22 cellular contexts compared by ENCODE assay signal in the genomic region with DNA sequence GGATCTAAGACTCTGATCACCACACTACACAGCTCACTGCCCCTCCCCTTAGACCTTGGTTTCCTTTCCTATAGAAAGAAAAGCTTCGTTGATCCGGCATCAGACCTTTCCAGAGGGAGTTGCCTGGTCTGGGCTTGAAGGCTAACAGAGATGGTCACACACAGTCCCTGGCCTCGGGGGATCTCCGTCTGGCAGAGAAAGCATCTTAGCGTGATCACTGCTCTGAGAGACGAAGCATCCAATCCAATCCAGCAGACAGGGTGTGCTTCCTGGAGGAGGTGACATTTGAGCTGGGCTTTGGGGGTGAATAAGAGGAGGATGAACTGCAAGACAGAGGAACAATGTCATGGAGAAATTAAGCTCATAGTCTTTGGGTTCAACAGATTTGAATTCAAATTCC. TPM values are rescaled to one million over a fixed set of nuclear protein-coding genes. Genes with fewer than 3 reads are reported as not detected.
DNase-seq lines count a peak whose midpoint lies in the region; ATAC-seq and TF ChIP-seq lines count a peak whose summit lies in the region.
"Had no signal": no experiment of that assay in that cellular context is flagged by ENCODE, and none has a peak within 500 bp of the region (broad histone marks: within the 10 kb centered on the region; RNA-seq: fewer than 3 reads in every experiment).

No MANE protein-coding gene starts in this region.

- H3K79me2 ChIP-seq in SK-N-SH (ENCODE audit: insufficient read depth): no peaks in the 10 kb centered on the region
- H3K79me2 ChIP-seq in MM.1S (ENCODE audit: low read length): no peaks in the 10 kb centered on the region

- H3K9me2 ChIP-seq in SK-N-SH (no peaks in the 10 kb centered on the region), MM.1S (replicated peaks; ENCODE audit: insufficient read depth, low read length) (no peaks in the 10 kb centered on the region)

- no peak for ATAC-seq in SK-N-SH treated with all-trans-retinoic acid at 6 μM for 48 hours
- ATAC-seq in GM21367 (IDR thresholded peaks at IDR 0.05; ENCODE audit: unreplicated experiment): no peak
- ATAC-seq: body of pancreas; CD8-positive, alpha-beta T cell; stimulated activated naive CD8-positive, alpha-beta T cell treated with anti-CD3 and anti-CD28 coated beads, Interleukin-15, Interleukin-2, amounts not matched to agents 100 U/mL and 50 U/mL, for 24 hours had no signal

- H2AFZ ChIP-seq in SK-N-SH (ENCODE audit: low read depth) (no peak overlapping the region), MM.1S (ENCODE audit: low read length) (no peak overlapping the region)

- no peak overlapping the region for H3K9ac ChIP-seq in SK-N-SH
- H3K9ac ChIP-seq in MM.1S (ENCODE audit: low read length): no peak overlapping the region

- CTCF ChIA-PET in SK-N-SH (lab: Yijun Ruan, JAX): interaction anchor here (1.8 kb wide), 1 partner anchor 142 kb away, joined by 5 read pairs; no protein-coding TSS in a partner anchor

- H3F3A ChIP-seq in SK-N-SH (replicated peaks; ENCODE audit: insufficient read depth): no peaks in the 10 kb centered on the region
- H3F3A ChIP-seq in MM.1S (ENCODE audit: insufficient read depth, low read length): no peaks in the 10 kb centered on the region

- no peak for TF ChIP-seq RAD21 in SK-N-SH (IDR thresholded peaks at IDR 0.05; ENCODE audit: low read length)

- H3K27me3 ChIP-seq in SK-N-SH (ENCODE audit: insufficient read depth) (no peaks in the 10 kb centered on the region), MM.1S (replicated peaks; ENCODE audit: insufficient read depth, low read length) (peaks cover 86% of the 10 kb centered on the region)
- H3K27me3 ChIP-seq: body of pancreas had no signal

- no peaks in the 10 kb centered on the region for H3K9me3 ChIP-seq in SK-N-SH
- H3K9me3 ChIP-seq in MM.1S (replicated peaks; ENCODE audit: insufficient read depth, low read length): no peaks in the 10 kb centered on the region
- H3K9me3 ChIP-seq: body of pancreas, HAP-1 had no signal

- TF ChIP-seq CTCF in SK-N-SH (IDR thresholded peaks at IDR 0.05): no peak
- TF ChIP-seq CTCF in coronary artery (IDR thresholded peaks at IDR 0.05): no peak
- TF ChIP-seq CTCF in MM.1S (IDR thresholded peaks at IDR 0.05; ENCODE audit: low read length): no peak

- H4K20me1 ChIP-seq in SK-N-SH (ENCODE audit: insufficient read depth) (no peaks in the 10 kb centered on the region), MM.1S (ENCODE audit: insufficient read depth, low read length) (no peaks in the 10 kb centered on the region)

- H3K4me2 ChIP-seq in SK-N-SH (no peak overlapping the region), MM.1S (ENCODE audit: low read depth, low read length) (no peak overlapping the region)

- H3K36me3 ChIP-seq in SK-N-SH (replicated peaks in 1 of 2; ENCODE audit: control insufficient read depth in 1 of 2, insufficient read depth in 2 of 2, low read length in 1 of 2) (no peaks in the 10 kb centered on the region), MM.1S (replicated peaks; ENCODE audit: insufficient read depth, low read length) (no peaks in the 10 kb centered on the region)
- H3K36me3 ChIP-seq: HAP-1, tibial artery had no signal

- DNase-seq in SK-N-SH (no peak), coronary artery (ENCODE audit: low spot score) (peak; percentile 66), mesenteric fat pad (ENCODE audit: low spot score) (peak; percentile 62), SHP77 treated with DMSO at 0.1 percent for 48 hours (lab: John Stamatoyannopoulos, UW) (no peak), MM.1S (no peak)
- DNase-seq in stimulated activated CD8-positive, alpha-beta memory T cell treated with anti-CD3 and anti-CD28 coated beads, Interleukin-4, amount 100 ng/mL, for 48 hours: peak; percentile 13
- DNase-seq: activated naive CD4-positive, alpha-beta T cell; body of pancreas; DMS 273 treated with DMSO at 0.1 percent for 48 hours; effector memory CD4-positive, alpha-beta T cell; NCI-H1694; NCI-H69; RPMI8226; stimulated activated CD4-positive, alpha-beta T cell treated with anti-CD3 and anti-CD28 coated beads, Interleukin-12 subunit alpha, Interleukin-12 subunit beta, amount 100 ng/mL, for 4 hours; stimulated activated CD4-positive, alpha-beta T cell treated with anti-CD3 and anti-CD28 coated beads, Interleukin-4, amount 100 ng/mL, for 4 hours; stimulated activated naive CD8-positive, alpha-beta T cell treated with anti-CD3 and anti-CD28 coated beads, Interleukin-15, Interleukin-2, amounts not matched to agents 100 U/mL and 50 U/mL, for 24 hours had no signal

- H3K4me3 ChIP-seq in SK-N-SH (ENCODE audit: low read depth in 2 of 2, low read length in 1 of 2): no peak overlapping the region
- no peak overlapping the region for H3K4me3 ChIP-seq in coronary artery
- no peak overlapping the region for H3K4me3 ChIP-seq in MM.1S (ENCODE audit: low read length)
- H3K4me3 ChIP-seq: body of pancreas, HAP-1, tibial artery had no signal

- 75% methylated on average over 6 of the region's 6 CpGs for WGBS in SK-N-SH (ENCODE audit: low lambda C conversion rate)

- no peak for TF ChIP-seq EP300 in SK-N-SH (IDR thresholded peaks at IDR 0.05; ENCODE audit: borderline replicate concordance in 1 of 2, low read depth in 1 of 2, low read length in 1 of 2)

- H3K27ac ChIP-seq in SK-N-SH (ENCODE audit: low read depth in 2 of 2, low read length in 1 of 2) (no peak overlapping the region), coronary artery (no peak overlapping the region), MM.1S (ENCODE audit: low read length) (no peak overlapping the region)
- H3K27ac ChIP-seq: 22Rv1, body of pancreas, tibial artery had no signal

- POLR2A ChIA-PET in SK-N-SH (lab: Yijun Ruan, JAX): no interaction called here

- H3K4me1 ChIP-seq in SK-N-SH (ENCODE audit: control insufficient read depth in 1 of 2, insufficient read depth in 2 of 2, low read depth in 1 of 2, low read length in 1 of 2): peaks cover 6 to 21% of the 10 kb centered on the region in 2 experiments; a peak in 2 of 4 replicates
- H3K4me1 ChIP-seq in MM.1S (ENCODE audit: low read length): no peaks in the 10 kb centered on the region
- H3K4me1 ChIP-seq: HAP-1 had no signal

TF ChIP-seq in SK-N-SH treated with all-trans-retinoic acid at 6 μM for 48 hours, 23 proteins besides CTCF, POLR2A, EP300 and RAD21:
- TF ChIP-seq ZFP3 (CRISPR knock-in tag; IDR thresholded peaks at IDR 0.05): peak; percentile 90
- TF ChIP-seq, protein P1, sequence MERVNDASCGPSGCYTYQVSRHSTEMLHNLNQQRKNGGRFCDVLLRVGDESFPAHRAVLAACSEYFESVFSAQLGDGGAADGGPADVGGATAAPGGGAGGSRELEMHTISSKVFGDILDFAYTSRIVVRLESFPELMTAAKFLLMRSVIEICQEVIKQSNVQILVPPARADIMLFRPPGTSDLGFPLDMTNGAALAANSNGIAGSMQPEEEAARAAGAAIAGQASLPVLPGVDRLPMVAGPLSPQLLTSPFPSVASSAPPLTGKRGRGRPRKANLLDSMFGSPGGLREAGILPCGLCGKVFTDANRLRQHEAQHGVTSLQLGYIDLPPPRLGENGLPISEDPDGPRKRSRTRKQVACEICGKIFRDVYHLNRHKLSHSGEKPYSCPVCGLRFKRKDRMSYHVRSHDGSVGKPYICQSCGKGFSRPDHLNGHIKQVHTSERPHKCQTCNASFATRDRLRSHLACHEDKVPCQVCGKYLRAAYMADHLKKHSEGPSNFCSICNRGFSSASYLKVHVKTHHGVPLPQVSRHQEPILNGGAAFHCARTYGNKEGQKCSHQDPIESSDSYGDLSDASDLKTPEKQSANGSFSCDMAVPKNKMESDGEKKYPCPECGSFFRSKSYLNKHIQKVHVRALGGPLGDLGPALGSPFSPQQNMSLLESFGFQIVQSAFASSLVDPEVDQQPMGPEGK (CRISPR knock-in tag; IDR thresholded peaks at IDR 0.05; ENCODE audit: borderline replicate concordance): no peak

TF ChIP-seq in SK-N-SH, 30 proteins besides CTCF, POLR2A, EP300 and RAD21:
- TF ChIP-seq MAX (IDR thresholded peaks at IDR 0.05; ENCODE audit: low read depth): no peak
- TF ChIP-seq FOXM1 (IDR thresholded peaks at IDR 0.05; ENCODE audit: low read depth): no peak
- TF ChIP-seq ZBTB33 (IDR thresholded peaks at IDR 0.05; ENCODE audit: borderline replicate concordance, low read depth): no peak
- no peak for TF ChIP-seq RFX5 (IDR thresholded peaks at IDR 0.05; ENCODE audit: low read length)
- no peak for TF ChIP-seq ELF1 (IDR thresholded peaks at IDR 0.05)

RNA-seq across cellular contexts. Expression of gene HTRA3, which starts 49.5 kb away (rescaled TPM):
- polyA plus RNA-seq in SK-N-SH (2012; rRNA removed): 0.05 TPM in 1 of 2 replicates, not detected in the other
- polyA plus RNA-seq in SK-N-SH (2012; cell fraction: cytosol; rRNA removed): 0.01 and 0.03 TPM in 2 replicates
- polyA plus RNA-seq in SK-N-SH (2012; cell fraction: nucleus; rRNA removed): 0.04 and 0.05 TPM in 2 replicates
- 58.5 TPM for total RNA-seq in mesenteric fat pad
- total RNA-seq: CD8-positive, alpha-beta T cell had no signal

Comparison
In these comparisons a context has a peak if more than half of its experiments do, and no peak if none do; other contexts are left out.
1. DNase-seq: peak in coronary artery (single experiment), mesenteric fat pad (single experiment) and stimulated activated CD8-positive, alpha-beta memory T cell treated with anti-CD3 and anti-CD28 coated beads, Interleukin-4, amount 100 ng/mL, for 48 hours (single experiment); none in SK-N-SH (single experiment), SHP77 treated with DMSO at 0.1 percent for 48 hours (single experiment) and MM.1S (single experiment).